Comparison of ENCODE assay signal across 8 cellular contexts in the genomic region with DNA sequence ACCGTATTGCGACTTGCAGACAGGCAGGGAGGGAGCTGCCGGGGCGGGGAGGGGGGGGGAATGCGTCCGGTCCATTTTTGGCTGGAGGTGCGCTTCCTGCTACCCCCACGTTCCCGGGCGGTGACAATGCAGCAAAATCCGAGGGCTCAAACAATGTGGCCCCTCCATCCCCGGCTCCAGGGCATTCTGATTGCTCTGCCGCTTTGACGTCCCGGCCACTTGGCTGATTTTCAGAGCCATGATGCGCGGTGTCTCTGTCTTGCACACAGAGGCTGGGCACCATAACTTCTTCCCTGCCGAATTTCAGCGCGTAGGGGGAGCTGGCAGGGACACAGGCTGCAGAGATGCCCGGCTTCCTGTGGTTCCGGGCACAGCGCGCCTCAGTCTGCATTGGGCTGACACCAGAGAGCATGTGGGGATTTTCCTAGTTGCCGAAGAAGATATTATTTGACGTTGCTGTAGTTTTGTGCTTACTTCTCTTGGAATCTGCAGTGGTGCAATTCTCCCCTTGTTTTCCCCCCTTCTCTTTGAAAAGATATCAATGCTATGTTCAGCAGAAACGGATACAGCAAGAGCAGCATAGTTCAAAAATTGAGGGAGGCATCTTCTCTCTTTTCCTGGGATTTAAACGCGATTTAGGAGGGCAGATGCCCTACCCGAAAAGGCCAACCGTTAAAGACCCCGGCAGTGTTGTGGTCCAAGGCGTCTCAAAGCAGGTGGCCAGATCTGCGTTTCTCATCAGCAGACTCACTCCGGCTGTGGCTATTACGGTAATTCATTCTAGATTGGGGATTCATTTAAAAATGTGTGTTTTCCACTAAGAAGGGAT. TPM values are rescaled to one million over a fixed set of nuclear protein-coding genes. Genes with fewer than 3 reads are reported as not detected.
DNase-seq lines count a peak whose midpoint lies in the region; ATAC-seq and TF ChIP-seq lines count a peak whose summit lies in the region.

No MANE protein-coding gene starts in this region.

- H3K27me3 Mint-ChIP-seq in T-helper 1 cell treated with Interleukin-12 subunit alpha and Interleukin-12 subunit beta and Interleukin-4 antibody, amounts not matched to agents 30 μg/mL and 1 μg/mL, for 36 hours (ENCODE audit: low read depth), result peaks cover 71% of the 10 kb centered on the region
- peaks cover 69% of the 10 kb centered on the region for H3K27me3 Mint-ChIP-seq in activated T-helper 17 cell treated with anti-CD3 and anti-CD28 coated beads, Interleukin-2, amount 50 U/mL, for 72 hours
- peaks cover 86% of the 10 kb centered on the region for H3K27me3 Mint-ChIP-seq in stimulated activated naive CD8-positive, alpha-beta T cell treated with anti-CD3 and anti-CD28 coated beads, Interleukin-15, amount 100 ng/mL, for 72 hours
- H3K27me3 Mint-ChIP-seq in stimulated activated memory B cell treated with anti-CD40 and anti-IgM and Interleukin-4, amounts not matched to agents 10 μg/mL and 1 μg/mL and 100 μg/mL, for 72 hours, result peaks cover 72% of the 10 kb centered on the region
- H3K27me3 Mint-ChIP-seq in Calu3 (ENCODE audit: unreplicated experiment), result peaks cover 70% of the 10 kb centered on the region

- no peaks in the 10 kb centered on the region for H3K36me3 Mint-ChIP-seq in T-helper 1 cell treated with Interleukin-12 subunit alpha and Interleukin-12 subunit beta and Interleukin-4 antibody, amounts not matched to agents 30 μg/mL and 1 μg/mL, for 36 hours (ENCODE audit: low read depth)
- H3K36me3 Mint-ChIP-seq in activated T-helper 17 cell treated with anti-CD3 and anti-CD28 coated beads, Interleukin-2, amount 50 U/mL, for 72 hours (ENCODE audit: low read depth), result no peaks in the 10 kb centered on the region
- H3K36me3 Mint-ChIP-seq in stimulated activated memory B cell treated with anti-CD40 and anti-IgM and Interleukin-4, amounts not matched to agents 10 μg/mL and 1 μg/mL and 100 μg/mL, for 72 hours, result no peaks in the 10 kb centered on the region
- H3K36me3 Mint-ChIP-seq in Calu3 (ENCODE audit: insufficient read depth, unreplicated experiment), result no peaks in the 10 kb centered on the region

- peak overlapping the region; percentile 35 for H3K4me3 Mint-ChIP-seq in T-helper 1 cell treated with Interleukin-12 subunit alpha and Interleukin-12 subunit beta and Interleukin-4 antibody, amounts not matched to agents 30 μg/mL and 1 μg/mL, for 36 hours
- H3K4me3 Mint-ChIP-seq in activated T-helper 17 cell treated with anti-CD3 and anti-CD28 coated beads, Interleukin-2, amount 50 U/mL, for 72 hours, result peak overlapping the region; percentile 19
- peak overlapping the region; percentile 45 to 72 for H3K4me3 Mint-ChIP-seq in stimulated activated naive CD8-positive, alpha-beta T cell treated with anti-CD3 and anti-CD28 coated beads, Interleukin-15, amount 100 ng/mL, for 72 hours
- no peak overlapping the region for H3K4me3 Mint-ChIP-seq in stimulated activated memory B cell treated with anti-CD40 and anti-IgM and Interleukin-4, amounts not matched to agents 10 μg/mL and 1 μg/mL and 100 μg/mL, for 72 hours
- no peak overlapping the region for H3K4me3 Mint-ChIP-seq in Calu3 (ENCODE audit: low read depth, unreplicated experiment)

- H3K4me3 ChIP-seq in iPS-11a (ENCODE audit: low read depth, low read length), result peak overlapping the region; percentile 67

- peaks cover 8% of the 10 kb centered on the region for H3K4me1 Mint-ChIP-seq in T-helper 1 cell treated with Interleukin-12 subunit alpha and Interleukin-12 subunit beta and Interleukin-4 antibody, amounts not matched to agents 30 μg/mL and 1 μg/mL, for 36 hours (ENCODE audit: low read depth)
- H3K4me1 Mint-ChIP-seq in activated T-helper 17 cell treated with anti-CD3 and anti-CD28 coated beads, Interleukin-2, amount 50 U/mL, for 72 hours, result peaks cover 5% of the 10 kb centered on the region
- H3K4me1 Mint-ChIP-seq in stimulated activated naive CD8-positive, alpha-beta T cell treated with anti-CD3 and anti-CD28 coated beads, Interleukin-15, amount 100 ng/mL, for 72 hours, result peaks cover 23% of the 10 kb centered on the region
- H3K4me1 Mint-ChIP-seq in stimulated activated memory B cell treated with anti-CD40 and anti-IgM and Interleukin-4, amounts not matched to agents 10 μg/mL and 1 μg/mL and 100 μg/mL, for 72 hours, result peaks cover 7% of the 10 kb centered on the region
- H3K4me1 Mint-ChIP-seq in Calu3 (ENCODE audit: low read depth, unreplicated experiment), result no peaks in the 10 kb centered on the region

- intact Hi-C loops in Calu3 (cut with micrococcal nuclease; ENCODE audit: unreplicated experiment), result no loop called here

- BruUV-seq in Calu3 (replicated peaks; lab: Mats Ljungman, UMichigan), result no TSS peak

- no peaks in the 10 kb centered on the region for H3K9me3 Mint-ChIP-seq in T-helper 1 cell treated with Interleukin-12 subunit alpha and Interleukin-12 subunit beta and Interleukin-4 antibody, amounts not matched to agents 30 μg/mL and 1 μg/mL, for 36 hours
- no peaks in the 10 kb centered on the region for H3K9me3 Mint-ChIP-seq in activated T-helper 17 cell treated with anti-CD3 and anti-CD28 coated beads, Interleukin-2, amount 50 U/mL, for 72 hours
- no peaks in the 10 kb centered on the region for H3K9me3 Mint-ChIP-seq in stimulated activated naive CD8-positive, alpha-beta T cell treated with anti-CD3 and anti-CD28 coated beads, Interleukin-15, amount 100 ng/mL, for 72 hours
- H3K9me3 Mint-ChIP-seq in stimulated activated memory B cell treated with anti-CD40 and anti-IgM and Interleukin-4, amounts not matched to agents 10 μg/mL and 1 μg/mL and 100 μg/mL, for 72 hours, result no peaks in the 10 kb centered on the region
- peaks cover 2% of the 10 kb centered on the region for H3K9me3 Mint-ChIP-seq in Calu3 (ENCODE audit: low read depth, unreplicated experiment)

- DNase-seq in T-helper 1 cell (no peak), Calu3 (no peak), NCI-H187 (lab: John Stamatoyannopoulos, UW) (no peak)
- DNase-seq in stimulated activated naive CD8-positive, alpha-beta T cell treated with anti-CD3 and anti-CD28 coated beads, Interleukin-15, amount 100 ng/mL, for 72 hours, result no peak

- no peak for TF ChIP-seq CTCF in Calu3 (IDR thresholded peaks at IDR 0.05; ENCODE audit: unreplicated experiment)

- ATAC-seq in activated T-helper 17 cell treated with anti-CD3 and anti-CD28 coated beads, Interleukin-2, amount 50 U/mL, for 72 hours (replicated peaks), result no peak
- peak; percentile 4 for ATAC-seq in stimulated activated naive CD8-positive, alpha-beta T cell treated with anti-CD3 and anti-CD28 coated beads, Interleukin-15, amount 100 ng/mL, for 72 hours
- no peak for ATAC-seq in stimulated activated memory B cell treated with anti-CD40 and anti-IgM and Interleukin-4, amounts not matched to agents 10 μg/mL and 1 μg/mL and 100 μg/mL, for 72 hours

- CTCF ChIA-PET in Calu3 (lab: Charles Lee), result no interaction called here

- no peak overlapping the region for H3K27ac Mint-ChIP-seq in T-helper 1 cell treated with Interleukin-12 subunit alpha and Interleukin-12 subunit beta and Interleukin-4 antibody, amounts not matched to agents 30 μg/mL and 1 μg/mL, for 36 hours
- H3K27ac Mint-ChIP-seq in activated T-helper 17 cell treated with anti-CD3 and anti-CD28 coated beads, Interleukin-2, amount 50 U/mL, for 72 hours, result no peak overlapping the region
- H3K27ac Mint-ChIP-seq in stimulated activated naive CD8-positive, alpha-beta T cell treated with anti-CD3 and anti-CD28 coated beads, Interleukin-15, amount 100 ng/mL, for 72 hours, result no peak overlapping the region
- H3K27ac Mint-ChIP-seq in stimulated activated memory B cell treated with anti-CD40 and anti-IgM and Interleukin-4, amounts not matched to agents 10 μg/mL and 1 μg/mL and 100 μg/mL, for 72 hours, result no peak overlapping the region
- no peak overlapping the region for H3K27ac Mint-ChIP-seq in Calu3 (ENCODE audit: unreplicated experiment)

RNA-seq across cellular contexts. Expression of a gene that starts 1.4 kb away (rescaled TPM):
- total RNA-seq in activated T-helper 17 cell treated with anti-CD3 and anti-CD28 coated beads, Interleukin-2, amount 50 U/mL, for 72 hours, result not detected
- total RNA-seq in Calu3 (2022), result 0.17 and 0.33 TPM in 2 replicates

Comparison
In these comparisons a context has a peak if more than half of its experiments do, and no peak if none do; other contexts are left out.
1. H3K4me3 Mint-ChIP-seq: peak in T-helper 1 cell treated with Interleukin-12 subunit alpha and Interleukin-12 subunit beta and Interleukin-4 antibody, amounts not matched to agents 30 μg/mL and 1 μg/mL, for 36 hours (single experiment), activated T-helper 17 cell treated with anti-CD3 and anti-CD28 coated beads, Interleukin-2, amount 50 U/mL, for 72 hours (single experiment) and stimulated activated naive CD8-positive, alpha-beta T cell treated with anti-CD3 and anti-CD28 coated beads, Interleukin-15, amount 100 ng/mL, for 72 hours (2 of 2); none in stimulated activated memory B cell treated with anti-CD40 and anti-IgM and Interleukin-4, amounts not matched to agents 10 μg/mL and 1 μg/mL and 100 μg/mL, for 72 hours (single experiment) and Calu3 (single experiment).